In genomic region chr7:139703468-139704307, GRCh38 we compare ENCODE assay signal across 12 cellular contexts.
DNase-seq lines count a peak whose midpoint lies in the region; ATAC-seq and TF ChIP-seq lines count a peak whose summit lies in the region.
"Had no signal": no experiment of that assay in that cellular context is flagged by ENCODE, and none has a peak within 500 bp of the region (broad histone marks: within the 10 kb centered on the region; RNA-seq: fewer than 3 reads in every experiment).

No MANE protein-coding gene starts in this region.

- H3K4me2 ChIP-seq in mesenchymal stem cell (ENCODE audit: low read length, poor library complexity, severe bottlenecking) (no peak overlapping the region), neuronal stem cell (ENCODE audit: insufficient read depth, low read length, poor library complexity, severe bottlenecking) (no peak overlapping the region)

- H3K4me1 ChIP-seq in HEK293 (ENCODE audit: control insufficient read depth, insufficient read depth, low read length) (no peaks in the 10 kb centered on the region), mesenchymal stem cell (ENCODE audit: control insufficient read depth, insufficient read depth, low read depth, low read length) (peaks cover 39% of the 10 kb centered on the region), neuronal stem cell (ENCODE audit: control insufficient read depth in 2 of 2, insufficient read depth in 1 of 2, low read depth in 1 of 2, low read length in 2 of 2) (peaks cover 0 to 7% of the 10 kb centered on the region in 2 donors)

- POLR2A ChIA-PET in HEK293 (lab: Yijun Ruan, JAX): no interaction called here

- no peaks in the 10 kb centered on the region for H3K27me3 ChIP-seq in mesenchymal stem cell (ENCODE audit: control insufficient read depth in 1 of 2, insufficient read depth in 1 of 2, low read length in 2 of 2)
- no peaks in the 10 kb centered on the region for H3K27me3 ChIP-seq in neuronal stem cell (ENCODE audit: control insufficient read depth in 3 of 3, insufficient read depth in 3 of 3, low read depth in 1 of 3, low read length in 3 of 3)

- H2BK15ac ChIP-seq in mesenchymal stem cell (ENCODE audit: low read depth, poor library complexity, severe bottlenecking) (no peak overlapping the region), neuronal stem cell (ENCODE audit: low read length) (no peak overlapping the region)

- TF ChIP-seq POLR2A in GM18505 (IDR thresholded peaks at IDR 0.05; ENCODE audit: borderline replicate concordance, extremely low read depth, insufficient read depth, insufficient read length): no peak

- H3K9me3 ChIP-seq in HEK293 (ENCODE audit: control insufficient read depth, insufficient read depth, low read depth, low read length): no peaks in the 10 kb centered on the region
- no peaks in the 10 kb centered on the region for H3K9me3 ChIP-seq in mesenchymal stem cell (ENCODE audit: control insufficient read depth, low read length)
- no peaks in the 10 kb centered on the region for H3K9me3 ChIP-seq in neuronal stem cell (replicated peaks in 1 of 2; ENCODE audit: control insufficient read depth in 2 of 2, insufficient read depth in 1 of 2, low read depth in 1 of 2, low read length in 2 of 2)

- H3K14ac ChIP-seq in mesenchymal stem cell (ENCODE audit: low read length in 2 of 2) (peak overlapping the region in 1 of 2 experiments; percentile 66), neuronal stem cell (ENCODE audit: low read length) (no peak overlapping the region)

- H3K27ac ChIP-seq in HEK293 (ENCODE audit: extremely low read depth, low read depth, low read length): no peak overlapping the region
- H3K27ac ChIP-seq in mesenchymal stem cell (ENCODE audit: low read length, poor library complexity, severe bottlenecking): no peak overlapping the region
- no peak overlapping the region for H3K27ac ChIP-seq in neuronal stem cell (replicated peaks; ENCODE audit: low read length)

- H3K23ac ChIP-seq in mesenchymal stem cell (ENCODE audit: low read length in 2 of 2): no peak overlapping the region
- H3K23ac ChIP-seq in neuronal stem cell (ENCODE audit: low read depth, low read length, poor library complexity): no peak overlapping the region

- no peak overlapping the region for H2BK120ac ChIP-seq in mesenchymal stem cell (ENCODE audit: low read depth, low read length)
- no peak overlapping the region for H2BK120ac ChIP-seq in neuronal stem cell (ENCODE audit: low read depth, low read length)

- H3K9ac ChIP-seq in mesenchymal stem cell (ENCODE audit: low read length) (no peak overlapping the region), neuronal stem cell (ENCODE audit: low read depth, low read length, poor library complexity) (no peak overlapping the region)

- H3K4ac ChIP-seq in mesenchymal stem cell (ENCODE audit: low read depth in 1 of 2, low read length in 2 of 2) (no peak overlapping the region), neuronal stem cell (ENCODE audit: low read length) (no peak overlapping the region)

- in situ Hi-C loops in GM13977 (cut with MboI; ENCODE audit: low pct_unique_long_range_greater_than_20kb, low sequenced_read_pairs, unreplicated experiment): no loop called here

- H2BK12ac ChIP-seq in mesenchymal stem cell (ENCODE audit: low read length in 2 of 2) (no peak overlapping the region), neuronal stem cell (ENCODE audit: low read length) (no peak overlapping the region)

- H2AFZ ChIP-seq in mesenchymal stem cell (ENCODE audit: low read depth, low read length) (no peak overlapping the region), neuronal stem cell (ENCODE audit: low read length) (no peak overlapping the region)

- H2BK5ac ChIP-seq in mesenchymal stem cell (ENCODE audit: low read depth, low read length, poor library complexity, severe bottlenecking): no peak overlapping the region
- H2BK5ac ChIP-seq in neuronal stem cell (ENCODE audit: low read length): no peak overlapping the region

- H4K8ac ChIP-seq in mesenchymal stem cell (ENCODE audit: low read length): peak overlapping the region; percentile 78
- no peak overlapping the region for H4K8ac ChIP-seq in neuronal stem cell (ENCODE audit: low read depth, low read length)

- H3K36me3 ChIP-seq in HEK293 (ENCODE audit: control insufficient read depth in 2 of 2, insufficient read depth in 1 of 2, low read length in 2 of 2) (peaks cover 0 to 19% of the 10 kb centered on the region in 2 experiments; a peak in 2 of 3 replicates), mesenchymal stem cell (ENCODE audit: control insufficient read depth in 1 of 2, insufficient read depth in 2 of 2, low read depth in 1 of 2, low read length in 2 of 2) (peaks cover 53 to 71% of the 10 kb centered on the region in 2 experiments), neuronal stem cell (replicated peaks in 1 of 2; ENCODE audit: control insufficient read depth in 2 of 2, insufficient read depth in 2 of 2, low read length in 2 of 2) (peaks cover 2 to 34% of the 10 kb centered on the region in 2 donors)

- ATAC-seq in GM18505 (IDR thresholded peaks at IDR 0.05; ENCODE audit: unreplicated experiment) (peak; percentile 16), HG03439 (IDR thresholded peaks at IDR 0.05; ENCODE audit: unreplicated experiment) (no peak)

- DNase-seq in SHP77 treated with DMSO at 0.1 percent for 48 hours (lab: John Stamatoyannopoulos, UW): peak; percentile 63
- no peak for DNase-seq in mesenchymal stem cell
- DNase-seq in GM13977 (ENCODE audit: low spot score): no peak
- no peak for DNase-seq in NCI-H1436 (lab: John Stamatoyannopoulos, UW)
- DNase-seq in neuronal stem cell (ENCODE audit: low spot score): no peak
- DNase-seq: effector CD4-positive, alpha-beta T cell; islet precursor cell; MV-4-11; SIG-M5 had no signal

- H2AK5ac ChIP-seq in mesenchymal stem cell (ENCODE audit: low read length, severe bottlenecking) (no peak overlapping the region), neuronal stem cell (ENCODE audit: low read depth, low read length) (no peak overlapping the region)

- H3K4me3 ChIP-seq in HEK293 (ENCODE audit: low read depth, low read length) (no peak overlapping the region), mesenchymal stem cell (ENCODE audit: insufficient read depth in 1 of 2, low read depth in 1 of 2, low read length in 2 of 2) (no peak overlapping the region), neuronal stem cell (ENCODE audit: low read length in 2 of 2) (peak overlapping the region in 1 of 2 donors; percentile 65)

- TF ChIP-seq CTCF in HEK293 (tag by site-specific recombination; IDR thresholded peaks at IDR 0.05) (no peak), GM13977 (IDR thresholded peaks at IDR 0.05; ENCODE audit: extremely low read depth, insufficient read depth, missing control alignments) (no peak)

- CTCF ChIA-PET in HEK293 (lab: Yijun Ruan, JAX): no interaction called here

- peaks cover 32% of the 10 kb centered on the region for H3K79me1 ChIP-seq in mesenchymal stem cell (replicated peaks; ENCODE audit: low read length, poor library complexity, severe bottlenecking)
- H3K79me1 ChIP-seq in neuronal stem cell (ENCODE audit: low read depth, low read length): peaks cover 12% of the 10 kb centered on the region

- H3K18ac ChIP-seq in mesenchymal stem cell (ENCODE audit: low read depth in 1 of 2, low read length in 2 of 2) (peak overlapping the region in 1 of 2 experiments; percentile 69), neuronal stem cell (ENCODE audit: low read length) (no peak overlapping the region)

- WGBS in mesenchymal stem cell: 88% methylated on average over 5 of the region's 5 CpGs
- WGBS in neuronal stem cell (ENCODE audit: extremely low coverage in 2 of 2, insufficient read length in 2 of 2, insufficient replicate concordance in 1 of 2), 2 donors: 100% methylated on average over 3 of the region's 5 CpGs; no CpG with 5 or more reads in 1 of the 2 donors

- H4K91ac ChIP-seq in mesenchymal stem cell (ENCODE audit: low read length) (peak overlapping the region; percentile 72), neuronal stem cell (ENCODE audit: low read depth, low read length, poor library complexity) (no peak overlapping the region)

TF ChIP-seq in HEK293, 187 proteins besides CTCF, POLR2A, EP300 and RAD21 (continues in another document):
- peak; percentile 98 for TF ChIP-seq KLF1 (tag by site-specific recombination; IDR thresholded peaks at IDR 0.05)
- no peak for TF ChIP-seq ZNF585B (tag by site-specific recombination; IDR thresholded peaks at IDR 0.05)
- TF ChIP-seq EGR2 (tag by site-specific recombination; IDR thresholded peaks at IDR 0.05; ENCODE audit: low read depth): peak; percentile 98
- TF ChIP-seq ZNF670 (tag by site-specific recombination; IDR thresholded peaks at IDR 0.05; ENCODE audit: low read depth): no peak
- no peak for TF ChIP-seq PRDM10 (tag by site-specific recombination; IDR thresholded peaks at IDR 0.05)
- peak; percentile 33; the same call in 1 of the 2 replicates for TF ChIP-seq KLF8 (tag by site-specific recombination; IDR thresholded peaks at IDR 0.05)
- TF ChIP-seq SP2 (tag by site-specific recombination; IDR thresholded peaks at IDR 0.05): no peak
- no peak for TF ChIP-seq GFI1B (tag by site-specific recombination; IDR thresholded peaks at IDR 0.05)
- 0 out of 2 replicates have a peak, but pooled peaks have one; percentile 31 for TF ChIP-seq KLF9 (tag by site-specific recombination; IDR thresholded peaks at IDR 0.05; ENCODE audit: low read depth)
